9 cellular contexts compared by ENCODE assay signal in genomic region chr9:100472268-100472667, GRCh38. TPM values are rescaled to one million over a fixed set of nuclear protein-coding genes. Genes with fewer than 3 reads are reported as not detected.
A peak's percentile ranks its signal among the peaks of the same experiment; 100 is the strongest.
DNase-seq lines count a peak whose midpoint lies in the region; TF ChIP-seq lines count a peak whose summit lies in the region.
"Had no signal": no experiment of that assay in that cellular context is flagged by ENCODE, and none has a peak within 500 bp of the region (broad histone marks: within the 10 kb centered on the region; RNA-seq: fewer than 3 reads in every experiment).

No MANE protein-coding gene starts in this region.

- H2BK12ac ChIP-seq in trophoblast cell (ENCODE audit: low read length), result no peak overlapping the region

- H4K8ac ChIP-seq in trophoblast cell (ENCODE audit: low read depth, low read length), result peak overlapping the region; percentile 72

- no peaks in the 10 kb centered on the region for H3K4me1 ChIP-seq in endodermal cell (ENCODE audit: control insufficient read depth, insufficient read depth, low read length)
- H3K4me1 ChIP-seq in trophoblast cell (ENCODE audit: control insufficient read depth in 1 of 2, insufficient read depth in 2 of 2, low read length in 2 of 2), result peaks cover 3 to 9% of the 10 kb centered on the region in 2 experiments

- H4K91ac ChIP-seq in trophoblast cell (ENCODE audit: low read depth, low read length), result no peak overlapping the region

- no peak overlapping the region for H3K23ac ChIP-seq in trophoblast cell (ENCODE audit: low read length)

- H3K18ac ChIP-seq in trophoblast cell (ENCODE audit: low read length), result no peak overlapping the region

- no peak overlapping the region for H3K14ac ChIP-seq in trophoblast cell (ENCODE audit: low read length)

- peaks cover 61% of the 10 kb centered on the region for H3K27me3 Mint-ChIP-seq in T-helper 1 cell treated with Interleukin-12 subunit alpha and Interleukin-12 subunit beta and Interleukin-4 antibody, amounts not matched to agents 30 μg/mL and 1 μg/mL, for 36 hours (ENCODE audit: low read depth)
- no peaks in the 10 kb centered on the region for H3K27me3 Mint-ChIP-seq in endodermal cell (ENCODE audit: insufficient read depth)

- H3K27ac ChIP-seq in endodermal cell (ENCODE audit: low read depth, low read length) (peak overlapping the region; percentile 92), trophoblast cell (ENCODE audit: low read depth, low read length) (no peak overlapping the region)

- peaks cover 6% of the 10 kb centered on the region for H3K4me1 Mint-ChIP-seq in T-helper 1 cell treated with Interleukin-12 subunit alpha and Interleukin-12 subunit beta and Interleukin-4 antibody, amounts not matched to agents 30 μg/mL and 1 μg/mL, for 36 hours (ENCODE audit: low read depth)
- peaks cover 31% of the 10 kb centered on the region for H3K4me1 Mint-ChIP-seq in endodermal cell

- no peaks in the 10 kb centered on the region for H3K27me3 ChIP-seq in endodermal cell (ENCODE audit: control insufficient read depth, insufficient read depth, low read length, poor library complexity, severe bottlenecking)
- no peaks in the 10 kb centered on the region for H3K27me3 ChIP-seq in trophoblast cell (ENCODE audit: insufficient read depth, low read length)

- H2BK5ac ChIP-seq in trophoblast cell (ENCODE audit: low read depth, low read length, poor library complexity), result no peak overlapping the region

- no peak for DNase-seq in T-helper 1 cell
- peak; percentile 57 for DNase-seq in OCI-M1 (lab: John Stamatoyannopoulos, UW)
- no peak for DNase-seq in endodermal cell
- no peak for DNase-seq in trophoblast cell
- DNase-seq in stimulated activated CD4-positive, alpha-beta T cell treated with anti-CD3 and anti-CD28 coated beads, Interleukin-2, amount 100 ng/mL, for 48 hours, result no peak
- DNase-seq in GM10266 (ENCODE audit: extremely low spot score), result no peak
- DNase-seq in RPMI8226, result no peak
- DNase-seq: cerebellar nuclear complex had no signal

- no peaks in the 10 kb centered on the region for H3K9me3 ChIP-seq in endodermal cell (ENCODE audit: control insufficient read depth, low read length)
- no peaks in the 10 kb centered on the region for H3K9me3 ChIP-seq in trophoblast cell (ENCODE audit: insufficient read depth, low read depth, low read length)

- peak overlapping the region; percentile 67 for H2AFZ ChIP-seq in trophoblast cell (ENCODE audit: insufficient read depth, low read length, poor library complexity)

- no peaks in the 10 kb centered on the region for H3K36me3 ChIP-seq in endodermal cell (ENCODE audit: control insufficient read depth, insufficient read depth, low read length)
- H3K36me3 ChIP-seq in trophoblast cell (ENCODE audit: control insufficient read depth in 1 of 2, insufficient read depth in 2 of 2, low read length in 2 of 2), result no peaks in the 10 kb centered on the region

- peak overlapping the region; percentile 10 for H2AK5ac ChIP-seq in trophoblast cell (ENCODE audit: low read length)

- 80% methylated on average over 2 of the region's 3 CpGs; no CpG with 5 or more reads in 1 of the 2 experiments for WGBS in endodermal cell (ENCODE audit: insufficient coverage in 1 of 2, insufficient read length in 1 of 2), 2 experiments
- no CpG with 5 or more reads among the region's 3 CpGs for WGBS in trophoblast cell (ENCODE audit: extremely low coverage, insufficient coverage, insufficient read length)

- peak overlapping the region; percentile 33 for H2BK120ac ChIP-seq in trophoblast cell (ENCODE audit: insufficient read depth, low read length, poor library complexity)

- H3K4me3 ChIP-seq in endodermal cell (ENCODE audit: low read length), result peak overlapping the region; percentile 63
- H3K4me3 ChIP-seq in trophoblast cell (ENCODE audit: low read depth, low read length), result no peak overlapping the region

- no peak overlapping the region for H3K4ac ChIP-seq in trophoblast cell (ENCODE audit: low read depth, low read length)

- no peak for TF ChIP-seq CTCF in endodermal cell (conservative IDR thresholded peaks at IDR 0.05)
- TF ChIP-seq CTCF in GM10266 (IDR thresholded peaks at IDR 0.05; ENCODE audit: control insufficient read depth, insufficient read depth, low read depth, missing control alignments), result no peak

- no peaks in the 10 kb centered on the region for H3K9me3 Mint-ChIP-seq in T-helper 1 cell treated with Interleukin-12 subunit alpha and Interleukin-12 subunit beta and Interleukin-4 antibody, amounts not matched to agents 30 μg/mL and 1 μg/mL, for 36 hours
- no peaks in the 10 kb centered on the region for H3K9me3 Mint-ChIP-seq in endodermal cell

- peaks cover 8% of the 10 kb centered on the region for H3K79me1 ChIP-seq in trophoblast cell (ENCODE audit: low read length)

- H3K27ac Mint-ChIP-seq in T-helper 1 cell treated with Interleukin-12 subunit alpha and Interleukin-12 subunit beta and Interleukin-4 antibody, amounts not matched to agents 30 μg/mL and 1 μg/mL, for 36 hours, result no peak overlapping the region
- peak overlapping the region; percentile 77 for H3K27ac Mint-ChIP-seq in endodermal cell

- H3K9ac ChIP-seq in endodermal cell (ENCODE audit: extremely low read depth, low read length, poor library complexity, severe bottlenecking), result no peak overlapping the region
- H3K9ac ChIP-seq in trophoblast cell (ENCODE audit: low read length), result no peak overlapping the region

- H3K36me3 Mint-ChIP-seq in T-helper 1 cell treated with Interleukin-12 subunit alpha and Interleukin-12 subunit beta and Interleukin-4 antibody, amounts not matched to agents 30 μg/mL and 1 μg/mL, for 36 hours (ENCODE audit: low read depth), result no peaks in the 10 kb centered on the region
- H3K36me3 Mint-ChIP-seq in endodermal cell (ENCODE audit: low read depth), result peaks cover 10% of the 10 kb centered on the region

- peak overlapping the region; percentile 75 for H4K12ac ChIP-seq in trophoblast cell (ENCODE audit: low read depth, low read length)

- peak overlapping the region; percentile 3 for H3K4me3 Mint-ChIP-seq in T-helper 1 cell treated with Interleukin-12 subunit alpha and Interleukin-12 subunit beta and Interleukin-4 antibody, amounts not matched to agents 30 μg/mL and 1 μg/mL, for 36 hours
- H3K4me3 Mint-ChIP-seq in endodermal cell, result peak overlapping the region; percentile 81

- H3K79me2 ChIP-seq in trophoblast cell (ENCODE audit: control insufficient read depth, insufficient read depth, low read length, poor library complexity), result peaks cover 14% of the 10 kb centered on the region

- H3K4me2 ChIP-seq in trophoblast cell (ENCODE audit: low read length), result peak overlapping the region; percentile 94

RNA-seq across cellular contexts. Expression of gene TMEFF1, which starts 0.7 kb away (rescaled TPM):
- total RNA-seq in endodermal cell, result 100 to 1,000 TPM in 1 of 2 donors, 10 to 100 TPM in 1; 67.5 to 111 TPM
- 72.7 TPM for polyA plus RNA-seq in endodermal cell (2013, experiment 1 of 2)
- 62.6 TPM for polyA plus RNA-seq in endodermal cell (2013, experiment 2 of 2)
- 5.7 and 6.8 TPM in 2 replicates for polyA plus RNA-seq in trophoblast cell (2013)

RNA-seq across cellular contexts. Expression of gene MSANTD3, which starts 45.3 kb away (rescaled TPM):
- 10 to 100 TPM; 29.8 to 32.2 TPM for total RNA-seq in endodermal cell
- polyA plus RNA-seq in endodermal cell (2013, experiment 1 of 2), result 41.1 TPM
- 43.3 TPM for polyA plus RNA-seq in endodermal cell (2013, experiment 2 of 2)
- 53.2 and 53.8 TPM in 2 replicates for polyA plus RNA-seq in trophoblast cell (2013)
